ENCODE assay signal across 8 cellular contexts in genomic region chr11:111879637-111879960, GRCh38. TPM values are rescaled to one million over a fixed set of nuclear protein-coding genes. Genes with fewer than 3 reads are reported as not detected.
A peak's percentile ranks its signal among the peaks of the same experiment; 100 is the strongest.
DNase-seq lines count a peak whose midpoint lies in the region; ATAC-seq and TF ChIP-seq lines count a peak whose summit lies in the region.

No MANE protein-coding gene starts in this region.

- TSS peak; percentile 95 for BruUV-seq in Calu3 (replicated peaks; lab: Mats Ljungman, UMichigan)

- TF ChIP-seq CTCF in Calu3 (IDR thresholded peaks at IDR 0.05; ENCODE audit: unreplicated experiment) (no peak), nephron progenitor cell (IDR thresholded peaks at IDR 0.05) (no peak)

- H3K4me3 Mint-ChIP-seq in Calu3 (ENCODE audit: low read depth, unreplicated experiment): peak overlapping the region; percentile 80
- peak overlapping the region; percentile 95 for H3K4me3 Mint-ChIP-seq in nephron progenitor cell

- peak overlapping the region; percentile 92 for H3K9ac ChIP-seq in Karpas-422 (ENCODE audit: low read length)

- H4K20me1 ChIP-seq in Karpas-422 (ENCODE audit: insufficient read depth, low read depth, low read length): no peaks in the 10 kb centered on the region

- H3K9me3 ChIP-seq in Karpas-422 (ENCODE audit: low read length): no peaks in the 10 kb centered on the region
- no peaks in the 10 kb centered on the region for H3K9me3 ChIP-seq in effector memory CD4-positive, alpha-beta T cell (ENCODE audit: control insufficient read depth, low read length)

- no peak overlapping the region; the same call in 1 of the 2 replicates for H2AFZ ChIP-seq in Karpas-422 (ENCODE audit: low read length)

- no peaks in the 10 kb centered on the region for H3K36me3 ChIP-seq in Karpas-422 (ENCODE audit: insufficient read depth, low read length)
- no peaks in the 10 kb centered on the region for H3K36me3 ChIP-seq in effector memory CD4-positive, alpha-beta T cell (ENCODE audit: control insufficient read depth, insufficient read depth, low read length)

- intact Hi-C loops in Calu3 (cut with micrococcal nuclease; ENCODE audit: unreplicated experiment): loop anchor here (10.0 kb wide), 1 partner anchor 195 kb away; the partner anchor contains the start of genes NKAPD1 and PIH1D2

- CTCF ChIA-PET in Calu3 (lab: Charles Lee): no interaction called here

- H3K36me3 Mint-ChIP-seq in Calu3 (ENCODE audit: insufficient read depth, unreplicated experiment): peaks cover 19% of the 10 kb centered on the region
- no peaks in the 10 kb centered on the region for H3K36me3 Mint-ChIP-seq in nephron progenitor cell (ENCODE audit: low read depth)

- H3K9me3 Mint-ChIP-seq in Calu3 (ENCODE audit: low read depth, unreplicated experiment) (no peaks in the 10 kb centered on the region), nephron progenitor cell (no peaks in the 10 kb centered on the region)

- peaks cover 19% of the 10 kb centered on the region for H3K79me2 ChIP-seq in Karpas-422 (ENCODE audit: low read length)

- no peak for ATAC-seq in HG03469 (IDR thresholded peaks at IDR 0.05; ENCODE audit: unreplicated experiment)

- no peaks in the 10 kb centered on the region for H3K27me3 ChIP-seq in Karpas-422 (ENCODE audit: low read length)
- no peaks in the 10 kb centered on the region for H3K27me3 ChIP-seq in effector memory CD4-positive, alpha-beta T cell (replicated peaks; ENCODE audit: control insufficient read depth, insufficient read depth, low read length, poor library complexity, severe bottlenecking)

- peaks cover 9% of the 10 kb centered on the region for H3K4me1 Mint-ChIP-seq in Calu3 (ENCODE audit: low read depth, unreplicated experiment)
- peaks cover 17% of the 10 kb centered on the region for H3K4me1 Mint-ChIP-seq in nephron progenitor cell

- no peaks in the 10 kb centered on the region for H3K9me2 ChIP-seq in Karpas-422 (replicated peaks; ENCODE audit: insufficient read depth, low read length)

- H3K27me3 Mint-ChIP-seq in Calu3 (ENCODE audit: unreplicated experiment): no peaks in the 10 kb centered on the region
- peaks cover 3% of the 10 kb centered on the region for H3K27me3 Mint-ChIP-seq in nephron progenitor cell (ENCODE audit: low read depth, poor library complexity)

- DNase-seq in Calu3: no peak
- no peak for DNase-seq in Karpas-422
- DNase-seq in effector memory CD4-positive, alpha-beta T cell: no peak
- DNase-seq in nephron progenitor cell: no peak
- no peak for DNase-seq in stimulated activated CD8-positive, alpha-beta memory T cell treated with anti-CD3 and anti-CD28 coated beads, Interleukin-4, amount 100 ng/mL, for 48 hours
- no peak for DNase-seq in MV-4-11 (lab: John Stamatoyannopoulos, UW)
- DNase-seq in EL: no peak

- peak overlapping the region; percentile 97 for H3K4me2 ChIP-seq in Karpas-422 (ENCODE audit: low read depth, low read length, poor library complexity, severe bottlenecking)

- H3K4me1 ChIP-seq in Karpas-422 (ENCODE audit: low read length): peaks cover 13% of the 10 kb centered on the region
- peaks cover 14% of the 10 kb centered on the region for H3K4me1 ChIP-seq in effector memory CD4-positive, alpha-beta T cell (ENCODE audit: control insufficient read depth, insufficient read depth, low read length, poor library complexity, severe bottlenecking)

- H3K27ac ChIP-seq in Karpas-422 (ENCODE audit: low read length): peak overlapping the region; percentile 72
- peak overlapping the region; percentile 96 for H3K27ac ChIP-seq in effector memory CD4-positive, alpha-beta T cell (ENCODE audit: insufficient read depth, low read length, poor library complexity, severe bottlenecking)

- H3K27ac Mint-ChIP-seq in Calu3 (ENCODE audit: unreplicated experiment): peak overlapping the region; percentile 93
- peak overlapping the region; percentile 100 for H3K27ac Mint-ChIP-seq in nephron progenitor cell

- H3K4me3 ChIP-seq in Karpas-422 (ENCODE audit: low read length): peak overlapping the region; percentile 95
- H3K4me3 ChIP-seq in effector memory CD4-positive, alpha-beta T cell (ENCODE audit: insufficient read depth, low read depth, low read length, poor library complexity, severe bottlenecking): peak overlapping the region; percentile 53

RNA-seq across cellular contexts. Expression of gene CFAP68, which starts 0.3 kb away (rescaled TPM):
- total RNA-seq in Calu3 (2022): 28.1 and 29.8 TPM in 2 replicates
- total RNA-seq in Karpas-422 (2014; rRNA removed; shearing (Covaris generic); ENCODE audit: low replicate concordance): 31.5 and 40.7 TPM in 2 replicates

RNA-seq across cellular contexts. Expression of gene FDXACB1, which starts 0.6 kb away (rescaled TPM):
- 1.7 and 1.8 TPM in 2 replicates for total RNA-seq in Calu3 (2022)
- 2.5 and 5.2 TPM in 2 replicates for total RNA-seq in Karpas-422 (2014; rRNA removed; shearing (Covaris generic); ENCODE audit: low replicate concordance)

RNA-seq across cellular contexts. Expression of gene ALG9, which starts 8.2 kb away (rescaled TPM):
- 12.6 and 14.2 TPM in 2 replicates for total RNA-seq in Calu3 (2022)
- 8.0 and 14.2 TPM in 2 replicates for total RNA-seq in Karpas-422 (2014; rRNA removed; shearing (Covaris generic); ENCODE audit: low replicate concordance)

RNA-seq across cellular contexts. Expression of gene CRYAB, which starts 32.0 kb away (rescaled TPM):
- 0.66 and 1.9 TPM in 2 replicates for total RNA-seq in Calu3 (2022)
- not detected in 2 replicates for total RNA-seq in Karpas-422 (2014; rRNA removed; shearing (Covaris generic); ENCODE audit: low replicate concordance)

RNA-seq across cellular contexts. Expression of gene HSPB2, which starts 32.9 kb away (rescaled TPM):
- total RNA-seq in Calu3 (2022): not detected in 2 replicates
- total RNA-seq in Karpas-422 (2014; rRNA removed; shearing (Covaris generic); ENCODE audit: low replicate concordance): not detected in 2 replicates
